In genomic region chr3:52395503-52395865, GRCh38 we compare ENCODE assay signal across 1 cellular context.
TF ChIP-seq lines count a peak whose summit lies in the region.

No MANE protein-coding gene starts in this region.

TF ChIP-seq in SK-N-SH, 30 proteins besides CTCF, POLR2A, EP300 and RAD21 (continued from another document):
- TF ChIP-seq MEF2A (IDR thresholded peaks at IDR 0.05; ENCODE audit: borderline replicate concordance, low read depth): no peak
- no peak for TF ChIP-seq USF2 (IDR thresholded peaks at IDR 0.05; ENCODE audit: borderline replicate concordance, low read depth, low read length)
- no peak for TF ChIP-seq SMC3 (IDR thresholded peaks at IDR 0.05; ENCODE audit: low read depth, low read length)
- TF ChIP-seq MXI1 (IDR thresholded peaks at IDR 0.05; ENCODE audit: low read depth, low read length): no peak
- no peak for TF ChIP-seq IRF3 (IDR thresholded peaks at IDR 0.05; ENCODE audit: low read depth, low read length)
